ENCODE assay signal across 7 cellular contexts in genomic region chr5:73212693-73213092, GRCh38. TPM values are rescaled to one million over a fixed set of nuclear protein-coding genes. Genes with fewer than 3 reads are reported as not detected.
"Had no signal": no experiment of that assay in that cellular context is flagged by ENCODE, and none has a peak within 500 bp of the region (broad histone marks: within the 10 kb centered on the region; RNA-seq: fewer than 3 reads in every experiment).

No MANE protein-coding gene starts in this region.

RNA-seq across cellular contexts. Expression of gene TMEM174, which starts 39.7 kb away (rescaled TPM):
- total RNA-seq: GM23248, GM23338, H1, H4, H7, H9, HFFc6 had no signal
- polyA plus RNA-seq: GM23248, GM23338, H1 had no signal
